Comparison of ENCODE assay signal across 24 cellular contexts in genomic region chr17:65586899-65587298, GRCh38. TPM values are rescaled to one million over a fixed set of nuclear protein-coding genes. Genes with fewer than 3 reads are reported as not detected.
DNase-seq lines count a peak whose midpoint lies in the region; ATAC-seq and TF ChIP-seq lines count a peak whose summit lies in the region.
"Had no signal": no experiment of that assay in that cellular context is flagged by ENCODE, and none has a peak within 500 bp of the region (broad histone marks: within the 10 kb centered on the region; RNA-seq: fewer than 3 reads in every experiment).

No MANE protein-coding gene starts in this region.

- H4K20me1 ChIP-seq in hepatocyte (ENCODE audit: insufficient read depth, poor library complexity, severe bottlenecking) = no peaks in the 10 kb centered on the region

- H3K79me2 ChIP-seq in hepatocyte = no peaks in the 10 kb centered on the region

- 74% methylated on average over 9 of the region's 9 CpGs for WGBS in hepatocyte (ENCODE audit: low lambda C conversion rate, missing lambda C conversion rate)
- WGBS in body of pancreas, 2 donors = 86 to 94% methylated on average over 9 of the region's 9 CpGs

- no peaks in the 10 kb centered on the region for H3K27me3 Mint-ChIP-seq in activated naive CD8-positive, alpha-beta T cell
- H3K27me3 Mint-ChIP-seq in activated naive CD8-positive, alpha-beta T cell treated with anti-CD3 and anti-CD28 coated beads, Interleukin-2, amount 50 U/mL, for 24 hours = no peaks in the 10 kb centered on the region

- no peak overlapping the region for H3K4me3 ChIP-seq in hepatocyte
- H3K4me3 ChIP-seq in vagina = no peak overlapping the region
- H3K4me3 ChIP-seq in body of pancreas = no peak overlapping the region
- H3K4me3 ChIP-seq: breast epithelium, left ventricle myocardium inferior, SJCRH30, smooth muscle cell, tibial nerve had no signal

- DNase-seq in activated naive CD8-positive, alpha-beta T cell treated with anti-CD3 and anti-CD28 coated beads, Interleukin-2, amount 50 U/mL, for 24 hours = no peak
- DNase-seq in NCI-H1436 treated with DMSO at 0.1 percent for 48 hours (lab: John Stamatoyannopoulos, UW) = peak; percentile 15
- DNase-seq in hepatocyte (ENCODE audit: low spot score) = no peak
- no peak for DNase-seq in vagina (ENCODE audit: extremely low spot score in 2 of 2)
- DNase-seq in body of pancreas = no peak
- DNase-seq: ACHN; activated B cell treated with CpG ODN at 0.5 μM for 24 hours; activated CD4-positive, alpha-beta T cell treated with anti-CD3 and anti-CD28 coated beads, Interleukin-2, amount 50 U/mL, for 1 hour; activated T-cell treated with anti-CD3 and anti-CD28 coated beads, Interleukin-2, amount 50 U/mL, for 4 hours; BE2C; IMR-90; left ventricle myocardium inferior; naive B cell; NCI-H187; NCI-H524 treated with DMSO at 0.1 percent for 48 hours; retina; SJCRH30; stimulated activated CD4-positive, alpha-beta T cell treated with anti-CD3 and anti-CD28 coated beads, Interleukin-2, amount 100 ng/mL, for 24 hours had no signal

- no peaks in the 10 kb centered on the region for H3K27me3 ChIP-seq in hepatocyte
- H3K27me3 ChIP-seq in vagina = no peaks in the 10 kb centered on the region
- no peaks in the 10 kb centered on the region for H3K27me3 ChIP-seq in body of pancreas
- H3K27me3 ChIP-seq: BE2C, breast epithelium, SJCRH30, tibial nerve had no signal

- H3K27ac ChIP-seq in hepatocyte = peak overlapping the region; percentile 54
- peak overlapping the region; percentile 66 for H3K27ac ChIP-seq in vagina
- no peak overlapping the region for H3K27ac ChIP-seq in body of pancreas
- H3K27ac ChIP-seq: left ventricle myocardium inferior, SJCRH30, tibial nerve had no signal

- no peaks in the 10 kb centered on the region for H3K36me3 Mint-ChIP-seq in activated naive CD8-positive, alpha-beta T cell
- H3K36me3 Mint-ChIP-seq in activated naive CD8-positive, alpha-beta T cell treated with anti-CD3 and anti-CD28 coated beads, Interleukin-2, amount 50 U/mL, for 24 hours (ENCODE audit: low read depth) = no peaks in the 10 kb centered on the region
- H3K36me3 Mint-ChIP-seq: naive B cell had no signal

- no peak for TF ChIP-seq POLR2A in vagina (IDR thresholded peaks at IDR 0.05)
- no peak for TF ChIP-seq POLR2A in body of pancreas (IDR thresholded peaks at IDR 0.05)

- intact Hi-C loops in vagina (cut with DNase I) = no loop called here
- intact Hi-C loops in body of pancreas (cut with DNase I) = no loop called here

- no peak for TF ChIP-seq CTCF in hepatocyte (IDR thresholded peaks at IDR 0.05; ENCODE audit: poor library complexity)
- TF ChIP-seq CTCF in vagina (IDR thresholded peaks at IDR 0.05) = no peak
- no peak for TF ChIP-seq CTCF in body of pancreas (IDR thresholded peaks at IDR 0.05)

- H3K9me3 Mint-ChIP-seq in activated naive CD8-positive, alpha-beta T cell (ENCODE audit: low read depth) = no peaks in the 10 kb centered on the region
- no peaks in the 10 kb centered on the region for H3K9me3 Mint-ChIP-seq in activated naive CD8-positive, alpha-beta T cell treated with anti-CD3 and anti-CD28 coated beads, Interleukin-2, amount 50 U/mL, for 24 hours
- H3K9me3 Mint-ChIP-seq: activated B cell treated with CpG ODN at 0.5 μM for 24 hours; activated T-cell treated with anti-CD3 and anti-CD28 coated beads, Interleukin-2, amount 50 U/mL, for 4 hours had no signal

- H3K4me3 Mint-ChIP-seq in activated naive CD8-positive, alpha-beta T cell = no peak overlapping the region
- H3K4me3 Mint-ChIP-seq in activated naive CD8-positive, alpha-beta T cell treated with anti-CD3 and anti-CD28 coated beads, Interleukin-2, amount 50 U/mL, for 24 hours = no peak overlapping the region
- H3K4me3 Mint-ChIP-seq: activated B cell treated with CpG ODN at 0.5 μM for 24 hours; activated T-cell treated with anti-CD3 and anti-CD28 coated beads, Interleukin-2, amount 50 U/mL, for 4 hours; naive B cell had no signal

- no peaks in the 10 kb centered on the region for H3K9me2 ChIP-seq in hepatocyte (replicated peaks; ENCODE audit: insufficient read depth)

- ATAC-seq in activated naive CD8-positive, alpha-beta T cell treated with anti-CD3 and anti-CD28 coated beads, Interleukin-2, amount 50 U/mL, for 24 hours = no peak
- no peak for ATAC-seq in GM21529 (IDR thresholded peaks at IDR 0.05; ENCODE audit: unreplicated experiment)
- no peak for ATAC-seq in body of pancreas
- no peak for ATAC-seq in HG02973 (IDR thresholded peaks at IDR 0.05; ENCODE audit: unreplicated experiment)
- ATAC-seq: activated T-cell treated with anti-CD3 and anti-CD28 coated beads, Interleukin-2, amount 50 U/mL, for 4 hours had no signal

- H3K9me3 ChIP-seq in hepatocyte (ENCODE audit: low read depth) = no peaks in the 10 kb centered on the region
- no peaks in the 10 kb centered on the region for H3K9me3 ChIP-seq in vagina
- no peaks in the 10 kb centered on the region for H3K9me3 ChIP-seq in body of pancreas
- H3K9me3 ChIP-seq: BE2C, breast epithelium, left ventricle myocardium inferior, SJCRH30, tibial nerve had no signal

- H3K4me1 ChIP-seq in hepatocyte (ENCODE audit: insufficient read depth) = peaks cover 22% of the 10 kb centered on the region
- H3K4me1 ChIP-seq in vagina = peaks cover 52% of the 10 kb centered on the region
- H3K4me1 ChIP-seq in body of pancreas = peaks cover 29% of the 10 kb centered on the region
- H3K4me1 ChIP-seq: BE2C, breast epithelium had no signal

- peak overlapping the region; percentile 50 for H3K27ac Mint-ChIP-seq in activated naive CD8-positive, alpha-beta T cell
- H3K27ac Mint-ChIP-seq in activated naive CD8-positive, alpha-beta T cell treated with anti-CD3 and anti-CD28 coated beads, Interleukin-2, amount 50 U/mL, for 24 hours = no peak overlapping the region
- H3K27ac Mint-ChIP-seq: activated B cell treated with CpG ODN at 0.5 μM for 24 hours had no signal

- peaks cover 28% of the 10 kb centered on the region for H3K4me1 Mint-ChIP-seq in activated naive CD8-positive, alpha-beta T cell (ENCODE audit: low read depth)
- H3K4me1 Mint-ChIP-seq in activated naive CD8-positive, alpha-beta T cell treated with anti-CD3 and anti-CD28 coated beads, Interleukin-2, amount 50 U/mL, for 24 hours = peaks cover 18% of the 10 kb centered on the region
- H3K4me1 Mint-ChIP-seq: activated B cell treated with CpG ODN at 0.5 μM for 24 hours had no signal

- no peak overlapping the region for H3K4me2 ChIP-seq in hepatocyte
- H3K4me2 ChIP-seq: smooth muscle cell had no signal

- H3K36me3 ChIP-seq in hepatocyte (replicated peaks; ENCODE audit: insufficient read depth, low read depth) (no peaks in the 10 kb centered on the region), vagina (no peaks in the 10 kb centered on the region), body of pancreas (replicated peaks in 1 of 2; ENCODE audit: insufficient read depth in 1 of 2, low read depth in 2 of 2) (no peaks in the 10 kb centered on the region)
- H3K36me3 ChIP-seq: BE2C, breast epithelium, left ventricle myocardium inferior, SJCRH30, tibial nerve had no signal

- no peak overlapping the region for H2AFZ ChIP-seq in hepatocyte

RNA-seq across cellular contexts. Expression of gene AXIN2, which starts 25.5 kb away (rescaled TPM):
- total RNA-seq in hepatocyte = 21.4 and 22.3 TPM in 2 replicates
- 11.3 and 15.4 TPM in 2 replicates for polyA plus RNA-seq in hepatocyte
- total RNA-seq in vagina = 17.9 TPM
- total RNA-seq in body of pancreas = 10 to 100 TPM in 1 of 2 donors, 1 to 10 TPM in 1; 5.4 to 16.2 TPM

Comparison
In these comparisons a context has a peak if more than half of its experiments do, and no peak if none do; other contexts are left out.
1. H3K27ac ChIP-seq: peak in hepatocyte (single experiment) and vagina (single experiment); none in body of pancreas (0 of 4).